ENCODE assay signal across 28 cellular contexts in the genomic region with DNA sequence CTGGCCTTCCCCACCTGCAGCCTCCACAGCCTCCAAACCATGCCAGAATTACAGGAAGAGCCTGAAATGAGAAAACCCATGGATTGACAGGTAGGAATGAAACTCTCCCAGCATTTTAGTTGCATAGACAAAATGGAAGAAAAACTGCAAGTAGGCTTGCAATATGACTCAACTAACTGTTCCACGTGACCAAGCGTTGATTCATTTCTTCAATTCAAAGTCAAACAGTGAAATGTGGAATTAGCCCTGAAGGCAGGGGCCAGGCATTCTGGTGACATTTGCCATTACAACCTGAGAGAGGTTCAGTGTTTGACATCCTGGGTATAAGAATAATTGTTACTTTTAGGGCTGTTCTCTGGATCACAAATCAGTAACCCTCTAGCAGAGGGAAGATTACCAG.
DNase-seq lines count a peak whose midpoint lies in the region; ATAC-seq and TF ChIP-seq lines count a peak whose summit lies in the region.
"Had no signal": no experiment of that assay in that cellular context is flagged by ENCODE, and none has a peak within 500 bp of the region (broad histone marks: within the 10 kb centered on the region; RNA-seq: fewer than 3 reads in every experiment).

No MANE protein-coding gene starts in this region.

- intact Hi-C loops in Calu3 (cut with micrococcal nuclease; ENCODE audit: unreplicated experiment): no loop called here

- H3K9me3 Mint-ChIP-seq in activated CD8-positive, alpha-beta memory T cell treated with anti-CD3 and anti-CD28 coated beads, Interleukin-2, amount 10 ng/mL, durations not matched to agents 7 days and 5 days (ENCODE audit: low read depth): peaks cover 2% of the 10 kb centered on the region
- peaks cover 5% of the 10 kb centered on the region for H3K9me3 Mint-ChIP-seq in Calu3 (ENCODE audit: low read depth, unreplicated experiment)

- H3K27me3 ChIP-seq in GM06990 (replicated peaks; ENCODE audit: control insufficient read depth, insufficient read depth, low read length): peaks cover 2% of the 10 kb centered on the region
- H3K27me3 ChIP-seq: breast epithelium, gastrocnemius medialis had no signal

- peaks cover 8% of the 10 kb centered on the region for H3K36me3 Mint-ChIP-seq in activated CD8-positive, alpha-beta memory T cell treated with anti-CD3 and anti-CD28 coated beads, Interleukin-2, amount 10 ng/mL, durations not matched to agents 7 days and 5 days
- H3K36me3 Mint-ChIP-seq in Calu3 (ENCODE audit: insufficient read depth, unreplicated experiment): no peaks in the 10 kb centered on the region
- H3K36me3 Mint-ChIP-seq: mesothelial cell of epicardium had no signal

- H3K27me3 Mint-ChIP-seq in activated CD8-positive, alpha-beta memory T cell treated with anti-CD3 and anti-CD28 coated beads, Interleukin-2, amount 10 ng/mL, durations not matched to agents 7 days and 5 days: no peaks in the 10 kb centered on the region
- H3K27me3 Mint-ChIP-seq in Calu3 (ENCODE audit: unreplicated experiment): no peaks in the 10 kb centered on the region
- H3K27me3 Mint-ChIP-seq: activated naive CD4-positive, alpha-beta T cell treated with anti-CD3 and anti-CD28 coated beads, Interleukin-2, amount 50 U/mL, for 24 hours; T-helper 17 cell had no signal

- H3K27ac Mint-ChIP-seq in activated CD8-positive, alpha-beta memory T cell treated with anti-CD3 and anti-CD28 coated beads, Interleukin-2, amount 10 ng/mL, durations not matched to agents 7 days and 5 days: no peak overlapping the region
- H3K27ac Mint-ChIP-seq in Calu3 (ENCODE audit: unreplicated experiment): no peak overlapping the region
- H3K27ac Mint-ChIP-seq: activated naive CD4-positive, alpha-beta T cell treated with anti-CD3 and anti-CD28 coated beads, Interleukin-2, amount 50 U/mL, for 24 hours; mesothelial cell of epicardium; T-helper 17 cell had no signal

- H3K4me3 Mint-ChIP-seq in activated CD8-positive, alpha-beta memory T cell treated with anti-CD3 and anti-CD28 coated beads, Interleukin-2, amount 10 ng/mL, durations not matched to agents 7 days and 5 days: no peak overlapping the region
- H3K4me3 Mint-ChIP-seq in Calu3 (ENCODE audit: low read depth, unreplicated experiment): no peak overlapping the region
- H3K4me3 Mint-ChIP-seq: activated naive CD4-positive, alpha-beta T cell treated with anti-CD3 and anti-CD28 coated beads, Interleukin-2, amount 50 U/mL, for 24 hours; mesothelial cell of epicardium; T-helper 17 cell had no signal

- TF ChIP-seq CTCF in GM06990 (IDR thresholded peaks at IDR 0.05; ENCODE audit: insufficient read depth, low read length, poor library complexity, severe bottlenecking): no peak
- no peak for TF ChIP-seq CTCF in epithelial cell of esophagus (IDR thresholded peaks at IDR 0.05; ENCODE audit: insufficient read depth, low read depth, low read length, missing control alignments)
- no peak for TF ChIP-seq CTCF in Calu3 (IDR thresholded peaks at IDR 0.05; ENCODE audit: unreplicated experiment)

- peaks cover 20% of the 10 kb centered on the region for H3K4me1 Mint-ChIP-seq in activated CD8-positive, alpha-beta memory T cell treated with anti-CD3 and anti-CD28 coated beads, Interleukin-2, amount 10 ng/mL, durations not matched to agents 7 days and 5 days
- no peaks in the 10 kb centered on the region for H3K4me1 Mint-ChIP-seq in Calu3 (ENCODE audit: low read depth, unreplicated experiment)
- H3K4me1 Mint-ChIP-seq: mesothelial cell of epicardium had no signal

- no TSS peak for BruUV-seq in Calu3 (replicated peaks; lab: Mats Ljungman, UMichigan)

- H3K4me3 ChIP-seq in GM06990 (replicated peaks; ENCODE audit: low read depth, low read length) (no peak overlapping the region), epithelial cell of esophagus (ENCODE audit: low read length) (no peak overlapping the region)
- H3K4me3 ChIP-seq: A549, breast epithelium, gastrocnemius medialis, PC-9 had no signal

- CTCF ChIA-PET in activated CD8-positive, alpha-beta memory T cell treated with anti-CD3 and anti-CD28 coated beads, Interleukin-2, amount 10 ng/mL, durations not matched to agents 7 days and 5 days (lab: Charles Lee): no interaction called here
- CTCF ChIA-PET in Calu3 (lab: Charles Lee): no interaction called here

- peak; percentile 70 for ATAC-seq in activated CD8-positive, alpha-beta memory T cell treated with anti-CD3 and anti-CD28 coated beads, Interleukin-2, amount 10 ng/mL, durations not matched to agents 7 days and 5 days
- no peak for ATAC-seq in HG02852 (IDR thresholded peaks at IDR 0.05; ENCODE audit: unreplicated experiment)
- no peak for ATAC-seq in HG02870 (IDR thresholded peaks at IDR 0.05; ENCODE audit: unreplicated experiment)
- ATAC-seq: A549; activated CD4-positive, CD25-positive, alpha-beta regulatory T cell treated with anti-CD3 and anti-CD28 coated beads, Interleukin-2, amount 50 U/mL, for 24 hours; gastrocnemius medialis; right cardiac atrium; T-helper 17 cell had no signal

- DNase-seq in activated CD8-positive, alpha-beta memory T cell treated with anti-CD3 and anti-CD28 coated beads, Interleukin-2, amount 10 ng/mL, durations not matched to agents 7 days and 5 days: peak; percentile 47
- no peak for DNase-seq in activated CD8-positive, alpha-beta memory T cell treated with anti-CD3 and anti-CD28 coated beads for 24 hours
- DNase-seq in GM06990 (ENCODE audit: extremely low read depth, insufficient read length) (peak; percentile 39), M059J (ENCODE audit: low read depth) (peak; percentile 38), epithelial cell of esophagus (ENCODE audit: low read depth) (peak; percentile 62), Calu3 (no peak)
- DNase-seq: anterior cingulate cortex; DND-41; gastrocnemius medialis; GF-D8; Karpas-422; NCI-H1436 treated with DMSO at 0.1 percent for 48 hours; NCI-H2081 treated with DMSO at 0.1 percent for 48 hours; NCI-H2227 treated with DMSO at 0.1 percent for 48 hours; NCI-H526; NK-92 treated with Interleukin-12 subunit alpha and Interleukin-12 subunit beta, amount 100 ng/mL, for 24 hours; PC-9; right cardiac atrium; SHP77; stimulated activated naive CD4-positive, alpha-beta T cell; T-helper 17 cell had no signal

- H3K36me3 ChIP-seq in GM06990 (ENCODE audit: control insufficient read depth, insufficient read depth, low read length): no peaks in the 10 kb centered on the region
- H3K36me3 ChIP-seq: breast epithelium, gastrocnemius medialis had no signal

Comparison
In these comparisons a context has a peak if more than half of its experiments do, and no peak if none do; other contexts are left out.
1. DNase-seq: peak in activated CD8-positive, alpha-beta memory T cell treated with anti-CD3 and anti-CD28 coated beads, Interleukin-2, amount 10 ng/mL, durations not matched to agents 7 days and 5 days (single experiment), GM06990 (single experiment), M059J (single experiment) and epithelial cell of esophagus (single experiment); none in activated CD8-positive, alpha-beta memory T cell treated with anti-CD3 and anti-CD28 coated beads for 24 hours (single experiment) and Calu3 (single experiment).